Comparison of ENCODE assay signal across 11 cellular contexts in genomic region chr9:113582698-113583200, GRCh38.
A peak's percentile ranks its signal among the peaks of the same experiment; 100 is the strongest.
DNase-seq lines count a peak whose midpoint lies in the region; ATAC-seq and TF ChIP-seq lines count a peak whose summit lies in the region.
"Had no signal": no experiment of that assay in that cellular context is flagged by ENCODE, and none has a peak within 500 bp of the region (broad histone marks: within the 10 kb centered on the region; RNA-seq: fewer than 3 reads in every experiment).

No MANE protein-coding gene starts in this region.

- peak overlapping the region; percentile 84 to 92 for H3K27ac ChIP-seq in tibial artery

- H3K4me3 Mint-ChIP-seq in activated naive CD4-positive, alpha-beta T cell treated with anti-CD3 and anti-CD28 coated beads, Interleukin-2, amount 10 ng/mL, durations not matched to agents 7 days and 5 days: peak overlapping the region; percentile 85
- H3K4me3 Mint-ChIP-seq in T-helper 17 cell (peak overlapping the region; percentile 43), immature natural killer cell (peak overlapping the region in 1 of 5 donors; percentile 91)
- H3K4me3 Mint-ChIP-seq in activated T-helper 2 cell treated with anti-CD3 and anti-CD28 coated beads, Interferon-gamma antibody, Interleukin-2, Interleukin-4, amounts not matched to agents 10 μg/mL and 5 μg/mL and 100 μg/mL, durations not matched to agents 14 hours and 24 hours and 36 hours (ENCODE audit: low read depth): no peak overlapping the region

- H3K9me3 ChIP-seq in T-helper 17 cell (ENCODE audit: control insufficient read depth, low read length, poor library complexity, severe bottlenecking): no peaks in the 10 kb centered on the region
- no peaks in the 10 kb centered on the region for H3K9me3 ChIP-seq in tibial artery

- H3K27me3 ChIP-seq in tibial artery: no peaks in the 10 kb centered on the region

- peaks cover 36% of the 10 kb centered on the region for H3K36me3 Mint-ChIP-seq in activated naive CD4-positive, alpha-beta T cell treated with anti-CD3 and anti-CD28 coated beads, Interleukin-2, amount 10 ng/mL, durations not matched to agents 7 days and 5 days
- peaks cover 9 to 55% of the 10 kb centered on the region in 2 donors for H3K36me3 Mint-ChIP-seq in activated naive CD4-positive, alpha-beta T cell treated with anti-CD3 and anti-CD28 coated beads, Interleukin-2, amount 50 U/mL, for 72 hours
- H3K36me3 Mint-ChIP-seq in T-helper 17 cell (ENCODE audit: low read depth) (no peaks in the 10 kb centered on the region), immature natural killer cell (peaks cover 0 to 31% (median 17%) of the 10 kb centered on the region in 3 donors)
- peaks cover 57% of the 10 kb centered on the region for H3K36me3 Mint-ChIP-seq in activated T-helper 2 cell treated with anti-CD3 and anti-CD28 coated beads, Interferon-gamma antibody, Interleukin-2, Interleukin-4, amounts not matched to agents 10 μg/mL and 5 μg/mL and 100 μg/mL, durations not matched to agents 14 hours and 24 hours and 36 hours (ENCODE audit: low read depth)

- no peaks in the 10 kb centered on the region for H3K27me3 Mint-ChIP-seq in activated naive CD4-positive, alpha-beta T cell treated with anti-CD3 and anti-CD28 coated beads, Interleukin-2, amount 10 ng/mL, durations not matched to agents 7 days and 5 days
- H3K27me3 Mint-ChIP-seq in T-helper 17 cell (no peaks in the 10 kb centered on the region), immature natural killer cell (ENCODE audit: low read depth in 3 of 3) (peaks cover 8 to 25% (median 17%) of the 10 kb centered on the region in 3 donors)
- H3K27me3 Mint-ChIP-seq in activated T-helper 2 cell treated with anti-CD3 and anti-CD28 coated beads, Interferon-gamma antibody, Interleukin-2, Interleukin-4, amounts not matched to agents 10 μg/mL and 5 μg/mL and 100 μg/mL, durations not matched to agents 14 hours and 24 hours and 36 hours (ENCODE audit: low read depth): no peaks in the 10 kb centered on the region

- peaks cover 35 to 38% (median 36%) of the 10 kb centered on the region in 3 donors for H3K36me3 ChIP-seq in tibial artery

- no peak overlapping the region for H3K4me3 ChIP-seq in tibial artery

- no peak for ATAC-seq in activated naive CD4-positive, alpha-beta T cell treated with anti-CD3 and anti-CD28 coated beads, Interleukin-2, amount 50 U/mL, for 72 hours
- ATAC-seq in T-helper 17 cell: no peak
- ATAC-seq in GM18868 (IDR thresholded peaks at IDR 0.05; ENCODE audit: unreplicated experiment): no peak

- peak overlapping the region; percentile 71 for H3K27ac Mint-ChIP-seq in activated naive CD4-positive, alpha-beta T cell treated with anti-CD3 and anti-CD28 coated beads, Interleukin-2, amount 10 ng/mL, durations not matched to agents 7 days and 5 days
- peak overlapping the region in 1 of 2 donors; percentile 91 for H3K27ac Mint-ChIP-seq in activated naive CD4-positive, alpha-beta T cell treated with anti-CD3 and anti-CD28 coated beads, Interleukin-2, amount 50 U/mL, for 72 hours
- H3K27ac Mint-ChIP-seq in T-helper 17 cell: peak overlapping the region; percentile 96
- peak overlapping the region; percentile 67 to 99 (median 91) for H3K27ac Mint-ChIP-seq in immature natural killer cell
- H3K27ac Mint-ChIP-seq in activated T-helper 2 cell treated with anti-CD3 and anti-CD28 coated beads, Interferon-gamma antibody, Interleukin-2, Interleukin-4, amounts not matched to agents 10 μg/mL and 5 μg/mL and 100 μg/mL, durations not matched to agents 14 hours and 24 hours and 36 hours: no peak overlapping the region

- CTCF ChIA-PET in activated naive CD4-positive, alpha-beta T cell treated with anti-CD3 and anti-CD28 coated beads, Interleukin-2, amount 10 ng/mL, durations not matched to agents 7 days and 5 days (lab: Charles Lee): interaction anchor here (0.6 to 16.3 kb wide), 16 partner anchors 10 to 310 kb away, joined by 3 to 429 read pairs (median 4); partner anchors contain the start of genes C9orf43, CDC26, POLE3 and PRPF4

- no peaks in the 10 kb centered on the region for H3K9me3 Mint-ChIP-seq in activated naive CD4-positive, alpha-beta T cell treated with anti-CD3 and anti-CD28 coated beads, Interleukin-2, amount 10 ng/mL, durations not matched to agents 7 days and 5 days
- H3K9me3 Mint-ChIP-seq in activated naive CD4-positive, alpha-beta T cell treated with anti-CD3 and anti-CD28 coated beads, Interleukin-2, amount 50 U/mL, for 72 hours: no peaks in the 10 kb centered on the region
- H3K9me3 Mint-ChIP-seq in immature natural killer cell: no peaks in the 10 kb centered on the region
- no peaks in the 10 kb centered on the region for H3K9me3 Mint-ChIP-seq in activated T-helper 2 cell treated with anti-CD3 and anti-CD28 coated beads, Interferon-gamma antibody, Interleukin-2, Interleukin-4, amounts not matched to agents 10 μg/mL and 5 μg/mL and 100 μg/mL, durations not matched to agents 14 hours and 24 hours and 36 hours

- DNase-seq in activated naive CD4-positive, alpha-beta T cell treated with anti-CD3 and anti-CD28 coated beads, Interleukin-2, amount 10 ng/mL, durations not matched to agents 7 days and 5 days: no peak
- DNase-seq in activated naive CD4-positive, alpha-beta T cell treated with anti-CD3 and anti-CD28 coated beads, Interleukin-2, amount 50 U/mL, for 72 hours (ENCODE audit: low spot score in 2 of 2): no peak
- DNase-seq in T-helper 17 cell (no peak), immature natural killer cell (no peak), tibial artery (no peak), kidney glomerular epithelial cell (lab: John Stamatoyannopoulos, UW) (no peak)
- DNase-seq in activated T-helper 2 cell treated with anti-CD3 and anti-CD28 coated beads, Interferon-gamma antibody, Interleukin-2, Interleukin-4, amounts not matched to agents 10 μg/mL and 5 μg/mL and 100 μg/mL, durations not matched to agents 14 hours and 24 hours and 36 hours (ENCODE audit: low spot score): no peak
- DNase-seq: NCI-H1436; NCI-H774; stimulated activated CD4-positive, alpha-beta T cell treated with anti-CD3 and anti-CD28 coated beads, Interleukin-4, amount 100 ng/mL, for 1 hour had no signal

- no peak for TF ChIP-seq CTCF in tibial artery (IDR thresholded peaks at IDR 0.05)

- peaks cover 92% of the 10 kb centered on the region for H3K4me1 Mint-ChIP-seq in activated naive CD4-positive, alpha-beta T cell treated with anti-CD3 and anti-CD28 coated beads, Interleukin-2, amount 10 ng/mL, durations not matched to agents 7 days and 5 days
- H3K4me1 Mint-ChIP-seq in T-helper 17 cell: peaks cover 64% of the 10 kb centered on the region
- peaks cover 95% of the 10 kb centered on the region in 2 donors for H3K4me1 Mint-ChIP-seq in immature natural killer cell
- H3K4me1 Mint-ChIP-seq in activated T-helper 2 cell treated with anti-CD3 and anti-CD28 coated beads, Interferon-gamma antibody, Interleukin-2, Interleukin-4, amounts not matched to agents 10 μg/mL and 5 μg/mL and 100 μg/mL, durations not matched to agents 14 hours and 24 hours and 36 hours (ENCODE audit: low read depth): peaks cover 68% of the 10 kb centered on the region

- H3K4me1 ChIP-seq in tibial artery: peaks cover 16 to 91% (median 85%) of the 10 kb centered on the region in 4 donors

- intact Hi-C loops in tibial artery (cut with DNase I; ENCODE audit: low total_unique reads): no loop called here
- intact Hi-C loops in activated T-helper 2 cell treated with anti-CD3 and anti-CD28 coated beads, Interferon-gamma antibody, Interleukin-2, Interleukin-4, amounts not matched to agents 10 μg/mL and 5 μg/mL and 100 μg/mL, durations not matched to agents 14 hours and 24 hours and 36 hours (cut with micrococcal nuclease): loop anchor here (1.0 kb wide), 1 partner anchor 181 kb away; the partner anchor contains the start of gene ALAD
